Comparison of ENCODE assay signal across 19 cellular contexts in the genomic region with DNA sequence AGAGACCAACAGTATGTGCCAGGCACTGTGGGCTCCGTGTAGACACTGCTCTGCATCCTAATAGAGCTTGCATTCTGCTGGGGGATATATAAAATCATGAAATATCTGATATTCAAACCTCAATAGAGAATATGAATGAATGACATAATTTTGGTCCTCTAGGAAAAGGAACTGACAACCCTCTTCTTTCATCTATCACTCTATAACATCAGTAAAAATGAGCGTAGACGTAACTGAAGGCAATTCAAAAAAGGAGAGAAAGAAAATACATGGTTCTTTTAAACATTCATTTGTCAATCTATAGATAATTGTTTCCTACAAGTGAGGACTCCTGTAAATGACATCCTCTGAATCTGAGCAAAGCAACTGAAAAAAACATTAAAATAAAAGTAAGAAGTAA.
"Had no signal": no experiment of that assay in that cellular context is flagged by ENCODE, and none has a peak within 500 bp of the region (broad histone marks: within the 10 kb centered on the region; RNA-seq: fewer than 3 reads in every experiment).

No MANE protein-coding gene starts in this region.

- H3K4me2 ChIP-seq: neural progenitor cell, smooth muscle cell had no signal

- H3K9me3 ChIP-seq: neutrophil, ovary, pancreas, prostate gland, psoas muscle, right lobe of liver had no signal

- ATAC-seq: naive thymus-derived CD4-positive, alpha-beta T cell; naive thymus-derived CD8-positive, alpha-beta T cell; natural killer cell; natural killer cell treated with Interleukin-12 subunit alpha and Interleukin-12 subunit beta and Interleukin-15 and Interleukin-18, amount 100 ng/mL, for 72 hours; pancreas; psoas muscle; right cardiac atrium; right lobe of liver; sciatic nerve had no signal

- H3K36me3 ChIP-seq: neural progenitor cell, neutrophil, ovary, pancreas, prostate gland, right atrium auricular region, right lobe of liver, sigmoid colon, spleen had no signal

- H3K4me3 ChIP-seq: neural progenitor cell, ovary, pancreas, prostate gland, psoas muscle, right atrium auricular region, right lobe of liver, sigmoid colon, skin epidermis, smooth muscle cell, spleen had no signal

- H3K9ac ChIP-seq: neural progenitor cell, parathyroid adenoma had no signal

- H3K79me2 ChIP-seq: parathyroid adenoma had no signal

- H3K27me3 ChIP-seq: neural progenitor cell, neutrophil, ovary, pancreas, right atrium auricular region, right lobe of liver, sigmoid colon, spleen had no signal

- H3K27ac ChIP-seq: neural progenitor cell, neutrophil, ovary, pancreas, parathyroid adenoma, prostate gland, psoas muscle, right atrium auricular region, right lobe of liver, sigmoid colon, skin epidermis, spleen had no signal

- H2AFZ ChIP-seq: neural progenitor cell, parathyroid adenoma had no signal
